In genomic region chr2:40591785-40592184, GRCh38 we compare ENCODE assay signal across 21 cellular contexts.
DNase-seq lines count a peak whose midpoint lies in the region; ATAC-seq and TF ChIP-seq lines count a peak whose summit lies in the region.
"Had no signal": no experiment of that assay in that cellular context is flagged by ENCODE, and none has a peak within 500 bp of the region (broad histone marks: within the 10 kb centered on the region; RNA-seq: fewer than 3 reads in every experiment).

No MANE protein-coding gene starts in this region.

- no peak overlapping the region for H3K9ac ChIP-seq in endocrine pancreas (ENCODE audit: control insufficient read depth, insufficient read depth, low read length)
- peak overlapping the region; percentile 45 for H3K9ac ChIP-seq in iPS-18a (ENCODE audit: low read length)
- H3K9ac ChIP-seq in smooth muscle cell (ENCODE audit: low read depth): no peak overlapping the region
- H3K9ac ChIP-seq: BLaER1, SK-N-SH had no signal

- WGBS in heart right ventricle, 2 donors: 26 to 34% methylated on average over 3 of the region's 3 CpGs
- 56% methylated on average over 3 of the region's 3 CpGs for WGBS in smooth muscle cell (ENCODE audit: low lambda C conversion rate)

- no peak overlapping the region for H3K4me3 Mint-ChIP-seq in activated T-cell treated with anti-CD3 and anti-CD28 coated beads, Interleukin-2, amount 50 U/mL, for 4 hours
- H3K4me3 Mint-ChIP-seq: CD4-positive, CD25-positive, alpha-beta regulatory T cell; H9 had no signal

- DNase-seq in heart right ventricle (no peak), left cardiac atrium (no peak), smooth muscle cell (lab: John Stamatoyannopoulos, UW; ENCODE audit: unreplicated experiment) (no peak), vagina (ENCODE audit: extremely low spot score in 2 of 2) (no peak), NCI-H2081 (lab: John Stamatoyannopoulos, UW) (no peak)
- no peak for DNase-seq in activated T-cell treated with anti-CD3 and anti-CD28 coated beads, Interleukin-2, amount 50 U/mL, for 4 hours
- DNase-seq: CD4-positive, CD25-positive, alpha-beta regulatory T cell; DMS153; DND-41; H9; IMR-90; KG1; MG63; NCI-H2029; NCI-H446 treated with DMSO at 0.1 percent for 48 hours; NCI-H526; SK-N-SH had no signal

- H3K9me3 ChIP-seq in heart right ventricle (no peaks in the 10 kb centered on the region), endocrine pancreas (ENCODE audit: control insufficient read depth, low read length) (no peaks in the 10 kb centered on the region), iPS-18a (ENCODE audit: control insufficient read depth, low read depth, low read length) (no peaks in the 10 kb centered on the region), smooth muscle cell (replicated peaks; ENCODE audit: low read depth) (no peaks in the 10 kb centered on the region), vagina (no peaks in the 10 kb centered on the region)
- H3K9me3 ChIP-seq: BLaER1, MG63, SK-N-SH had no signal

- peak overlapping the region in 3 of 10 donors; percentile 6 to 14 (median 9) for H3K4me3 ChIP-seq in heart right ventricle
- H3K4me3 ChIP-seq in endocrine pancreas (ENCODE audit: control insufficient read depth, insufficient read depth, low read length): peak overlapping the region; percentile 31
- H3K4me3 ChIP-seq in iPS-18a (ENCODE audit: low read length): peak overlapping the region; percentile 27
- H3K4me3 ChIP-seq in smooth muscle cell: no peak overlapping the region
- H3K4me3 ChIP-seq in vagina: no peak overlapping the region
- H3K4me3 ChIP-seq: BLaER1, MG63 had no signal

- TF ChIP-seq POLR2A in vagina (IDR thresholded peaks at IDR 0.05): no peak

- peak overlapping the region; percentile 25 for H3K4me2 ChIP-seq in smooth muscle cell
- H3K4me2 ChIP-seq: BLaER1, SK-N-SH had no signal

- intact Hi-C loops in heart right ventricle (cut with DNase I) (no loop called here), left cardiac atrium (cut with DNase I) (no loop called here), vagina (cut with DNase I) (no loop called here)

- H3K4me1 Mint-ChIP-seq in activated T-cell treated with anti-CD3 and anti-CD28 coated beads, Interleukin-2, amount 50 U/mL, for 4 hours (ENCODE audit: low read depth): no peaks in the 10 kb centered on the region
- H3K4me1 Mint-ChIP-seq: CD4-positive, CD25-positive, alpha-beta regulatory T cell had no signal

- no peaks in the 10 kb centered on the region for H3F3A ChIP-seq in smooth muscle cell (ENCODE audit: low read depth)

- H4K20me1 ChIP-seq in smooth muscle cell (ENCODE audit: low read depth): no peaks in the 10 kb centered on the region
- H4K20me1 ChIP-seq: BLaER1 had no signal

- ATAC-seq in heart right ventricle: peak in 5 of 8 donors; percentile 38 to 87 (median 72)
- ATAC-seq in left cardiac atrium: no peak
- ATAC-seq in activated T-cell treated with anti-CD3 and anti-CD28 coated beads, Interleukin-2, amount 50 U/mL, for 4 hours: no peak

- H3K36me3 Mint-ChIP-seq in activated T-cell treated with anti-CD3 and anti-CD28 coated beads, Interleukin-2, amount 50 U/mL, for 4 hours (ENCODE audit: insufficient read depth): no peaks in the 10 kb centered on the region
- H3K36me3 Mint-ChIP-seq: CD4-positive, CD25-positive, alpha-beta regulatory T cell had no signal

- H3K27ac ChIP-seq in heart right ventricle: peak overlapping the region in 5 of 10 donors; percentile 8 to 56 (median 52)
- peak overlapping the region; percentile 47 for H3K27ac ChIP-seq in iPS-18a (ENCODE audit: low read length)
- H3K27ac ChIP-seq in smooth muscle cell (ENCODE audit: low read depth): no peak overlapping the region
- no peak overlapping the region for H3K27ac ChIP-seq in vagina
- H3K27ac ChIP-seq: BLaER1, RWPE1 had no signal

- no peaks in the 10 kb centered on the region for H3K27me3 ChIP-seq in heart right ventricle
- no peaks in the 10 kb centered on the region for H3K27me3 ChIP-seq in endocrine pancreas (ENCODE audit: control insufficient read depth, insufficient read depth, low read length)
- no peaks in the 10 kb centered on the region for H3K27me3 ChIP-seq in iPS-18a (ENCODE audit: control insufficient read depth, insufficient read depth, low read length)
- H3K27me3 ChIP-seq in smooth muscle cell (ENCODE audit: low read depth): peaks cover 2% of the 10 kb centered on the region
- no peaks in the 10 kb centered on the region for H3K27me3 ChIP-seq in vagina
- H3K27me3 ChIP-seq: BLaER1, MG63 had no signal

- no peaks in the 10 kb centered on the region for H3K36me3 ChIP-seq in heart right ventricle
- H3K36me3 ChIP-seq in endocrine pancreas (ENCODE audit: control insufficient read depth, insufficient read depth, low read length): no peaks in the 10 kb centered on the region
- no peaks in the 10 kb centered on the region for H3K36me3 ChIP-seq in iPS-18a (ENCODE audit: control insufficient read depth, low read depth, low read length)
- H3K36me3 ChIP-seq in smooth muscle cell (ENCODE audit: low read depth): no peaks in the 10 kb centered on the region
- H3K36me3 ChIP-seq in vagina: no peaks in the 10 kb centered on the region
- H3K36me3 ChIP-seq: BLaER1, MG63 had no signal

- H3K79me2 ChIP-seq in smooth muscle cell (ENCODE audit: low read depth): no peaks in the 10 kb centered on the region

- peak overlapping the region; percentile 51 for H2AFZ ChIP-seq in smooth muscle cell (ENCODE audit: low read depth)

- H3K9me3 Mint-ChIP-seq in activated T-cell treated with anti-CD3 and anti-CD28 coated beads, Interleukin-2, amount 50 U/mL, for 4 hours: no peaks in the 10 kb centered on the region
- H3K9me3 Mint-ChIP-seq: H9 had no signal

- H3K27me3 Mint-ChIP-seq in activated T-cell treated with anti-CD3 and anti-CD28 coated beads, Interleukin-2, amount 50 U/mL, for 4 hours (ENCODE audit: low read depth): no peaks in the 10 kb centered on the region

- no peak for TF ChIP-seq CTCF in heart right ventricle (IDR thresholded peaks at IDR 0.05)
- TF ChIP-seq CTCF in smooth muscle cell (IDR thresholded peaks at IDR 0.05; ENCODE audit: borderline replicate concordance, insufficient read depth, poor library complexity, severe bottlenecking): no peak
- no peak for TF ChIP-seq CTCF in vagina (IDR thresholded peaks at IDR 0.05)

- H3K4me1 ChIP-seq in heart right ventricle: peaks cover 0 to 15% (median 0%) of the 10 kb centered on the region in 9 donors
- H3K4me1 ChIP-seq in endocrine pancreas (ENCODE audit: control insufficient read depth, insufficient read depth, low read length): no peaks in the 10 kb centered on the region
- peaks cover 9% of the 10 kb centered on the region for H3K4me1 ChIP-seq in iPS-18a (ENCODE audit: control insufficient read depth, low read depth, low read length)
- peaks cover 13% of the 10 kb centered on the region for H3K4me1 ChIP-seq in smooth muscle cell (ENCODE audit: low read depth)
- H3K4me1 ChIP-seq in vagina: no peaks in the 10 kb centered on the region
- H3K4me1 ChIP-seq: BLaER1 had no signal

Comparison
In these comparisons a context has a peak if more than half of its experiments do, and no peak if none do; other contexts are left out.
1. ATAC-seq: peak in heart right ventricle (5 of 8); none in left cardiac atrium (0 of 2) and activated T-cell treated with anti-CD3 and anti-CD28 coated beads, Interleukin-2, amount 50 U/mL, for 4 hours (0 of 2).
2. H3K4me3 ChIP-seq: peak in endocrine pancreas (single experiment) and iPS-18a (single experiment); none in smooth muscle cell (single experiment) and vagina (0 of 2).